Comparison of ENCODE assay signal across 10 cellular contexts in the genomic region with DNA sequence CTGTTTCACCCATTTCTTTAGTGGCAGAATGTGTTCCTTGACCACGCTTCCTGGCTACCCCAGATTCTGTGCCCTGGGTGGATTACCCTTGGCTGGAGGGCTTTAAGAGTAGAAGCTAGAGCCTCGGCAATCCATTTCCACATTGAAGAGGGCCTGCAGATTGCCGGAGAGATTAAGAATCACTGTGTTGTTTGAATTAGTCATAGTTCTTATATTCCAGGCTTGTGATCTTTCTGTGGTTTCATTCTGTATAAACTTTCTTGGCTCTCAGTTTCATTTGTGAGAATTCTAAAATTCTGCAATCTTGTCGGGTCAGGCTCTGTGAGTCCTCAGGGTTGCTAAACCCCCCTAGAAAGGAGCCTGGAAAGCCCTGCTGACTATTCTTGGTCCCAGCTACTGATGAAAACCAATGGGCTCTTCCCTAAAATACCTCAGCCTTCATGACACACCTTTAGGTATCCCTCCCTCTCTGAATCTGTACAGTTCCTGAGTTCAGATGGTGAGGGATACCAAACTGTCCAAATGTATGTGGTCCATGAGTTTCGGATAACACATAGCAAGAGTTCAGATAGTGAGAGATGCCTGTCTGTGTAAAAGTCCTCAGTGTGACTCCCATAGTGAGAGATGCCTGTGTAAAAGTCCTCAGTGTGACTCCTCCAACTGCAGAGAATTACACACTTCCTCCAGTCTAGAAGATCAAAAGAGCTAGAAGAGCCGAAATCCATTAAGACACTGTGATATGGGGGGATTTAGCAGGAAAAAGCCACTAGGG. TPM values are rescaled to one million over a fixed set of nuclear protein-coding genes. Genes with fewer than 3 reads are reported as not detected.
A peak's percentile ranks its signal among the peaks of the same experiment; 100 is the strongest.
DNase-seq lines count a peak whose midpoint lies in the region; ATAC-seq and TF ChIP-seq lines count a peak whose summit lies in the region.
"Had no signal": no experiment of that assay in that cellular context is flagged by ENCODE, and none has a peak within 500 bp of the region (broad histone marks: within the 10 kb centered on the region; RNA-seq: fewer than 3 reads in every experiment).

No MANE protein-coding gene starts in this region.

- H2AFZ ChIP-seq in PC-3 (ENCODE audit: low read length) (no peak overlapping the region), mammary epithelial cell (ENCODE audit: low read depth, low read length) (peak overlapping the region; percentile 4)

- H4K20me1 ChIP-seq in PC-3 (ENCODE audit: low read length) (no peaks in the 10 kb centered on the region), mammary epithelial cell (ENCODE audit: insufficient read depth, low read length) (no peaks in the 10 kb centered on the region)

- intact Hi-C loops in PC-3 (cut with micrococcal nuclease) = loop anchor here (5.0 kb wide), 1 partner anchor 107 kb away; no protein-coding TSS in a partner anchor
- intact Hi-C loops in mammary epithelial cell (cut with micrococcal nuclease) = loop anchor here (5.0 kb wide), 1 partner anchor 107 kb away; no protein-coding TSS in a partner anchor
- intact Hi-C loops in sigmoid colon (cut with DNase I) = loop anchor here (5.0 kb wide), 2 partner anchors 53 to 87 kb away; a partner anchor contains a TSS

- ATAC-seq in PC-3 (peak; percentile 42), GM18873 (IDR thresholded peaks at IDR 0.05; ENCODE audit: low FRiP score, unreplicated experiment) (no peak)

- no peaks in the 10 kb centered on the region for H3K27me3 ChIP-seq in PC-3 (ENCODE audit: low read length)
- H3K27me3 ChIP-seq in mammary epithelial cell (ENCODE audit: insufficient read depth, low read length) = no peaks in the 10 kb centered on the region
- H3K27me3 ChIP-seq in sigmoid colon = no peaks in the 10 kb centered on the region

- no peak for TF ChIP-seq POLR2A in sigmoid colon (IDR thresholded peaks at IDR 0.05)

- H3K36me3 Mint-ChIP-seq in osteocyte (ENCODE audit: unreplicated experiment) = peaks cover under 1% of the 10 kb centered on the region

- peak overlapping the region; percentile 76 for H3K27ac Mint-ChIP-seq in osteocyte (ENCODE audit: unreplicated experiment)
- H3K27ac Mint-ChIP-seq: nephron progenitor cell had no signal

- H3K27me3 Mint-ChIP-seq in osteocyte (ENCODE audit: unreplicated experiment) = no peaks in the 10 kb centered on the region

- in situ Hi-C loops in mammary epithelial cell (cut with MboI; ENCODE audit: low sequenced_read_pairs in 2 of 2) = no loop called here

- no peaks in the 10 kb centered on the region for H3K9me2 ChIP-seq in PC-3 (replicated peaks; ENCODE audit: low read length)

- no peak overlapping the region for H3K4me3 ChIP-seq in PC-3 (ENCODE audit: low read length)
- H3K4me3 ChIP-seq in mammary epithelial cell (replicated peaks in 1 of 3; ENCODE audit: insufficient read depth in 1 of 3, low read depth in 2 of 3, low read length in 3 of 3) = no peak overlapping the region
- H3K4me3 ChIP-seq in sigmoid colon = no peak overlapping the region

- H3K4me1 ChIP-seq in PC-3 (ENCODE audit: insufficient read depth, low read length) (peaks cover 16% of the 10 kb centered on the region), mammary epithelial cell (ENCODE audit: insufficient read depth, low read length) (peaks cover 17% of the 10 kb centered on the region), sigmoid colon (peaks cover 0 to 4% (median 0%) of the 10 kb centered on the region in 4 donors)

- H3K4me2 ChIP-seq in PC-3 (ENCODE audit: low read length) (peak overlapping the region; percentile 63), mammary epithelial cell (ENCODE audit: insufficient read depth, low read depth, low read length) (peak overlapping the region; percentile 7)

- POLR2A ChIA-PET in PC-3 (lab: Charles Lee; ENCODE audit: unreplicated experiment) = no interaction called here

- BruUV-seq in PC-3 (replicated peaks; lab: Mats Ljungman, UMichigan) (no TSS peak), mammary epithelial cell (replicated peaks; lab: Mats Ljungman, UMichigan) (no TSS peak)

- CTCF ChIA-PET in PC-3 (lab: Charles Lee) = no interaction called here
- CTCF ChIA-PET in mammary epithelial cell (lab: Charles Lee; ENCODE audit: low non-redundant PET) = no interaction called here

- H3K9me3 Mint-ChIP-seq in osteocyte (ENCODE audit: unreplicated experiment) = no peaks in the 10 kb centered on the region

- H3K36me3 ChIP-seq in PC-3 (ENCODE audit: low read depth, low read length) (no peaks in the 10 kb centered on the region), mammary epithelial cell (ENCODE audit: insufficient read depth, low read length) (no peaks in the 10 kb centered on the region), sigmoid colon (peaks cover 0 to 12% (median 0%) of the 10 kb centered on the region in 4 donors)

- H3F3A ChIP-seq in PC-3 (ENCODE audit: low read length, unreplicated experiment) = no peaks in the 10 kb centered on the region

- H3K9ac ChIP-seq in PC-3 (ENCODE audit: low read length) (no peak overlapping the region), mammary epithelial cell (ENCODE audit: insufficient read depth, low read length) (no peak overlapping the region)

- 69% methylated on average over 6 of the region's 6 CpGs for WGBS in mammary epithelial cell (ENCODE audit: low coverage, missing lambda C conversion rate)
- 75 to 84% methylated on average over 6 of the region's 6 CpGs for WGBS in sigmoid colon, 2 donors

- TF ChIP-seq EP300 in sigmoid colon (IDR thresholded peaks at IDR 0.05) = no peak

- TF ChIP-seq CTCF in PC-3 (conservative IDR thresholded peaks at IDR 0.05; ENCODE audit: low read depth, low read length) (no peak), mammary epithelial cell (conservative IDR thresholded peaks at IDR 0.05 in 1 of 2, IDR thresholded peaks at IDR 0.05 in 1 of 2; ENCODE audit: extremely low read depth in 1 of 2, insufficient read depth in 1 of 2, low read depth in 1 of 2, low read length in 2 of 2) (no peak), osteocyte (IDR thresholded peaks at IDR 0.05) (no peak), sigmoid colon (IDR thresholded peaks at IDR 0.05) (no peak)

- H3K9me3 ChIP-seq in PC-3 (ENCODE audit: low read length) (no peaks in the 10 kb centered on the region), mammary epithelial cell (replicated peaks; ENCODE audit: insufficient read depth, low read length) (no peaks in the 10 kb centered on the region), sigmoid colon (no peaks in the 10 kb centered on the region)

- peak; percentile 62 for DNase-seq in COLO829 (ENCODE audit: low spot score)
- DNase-seq in PC-3 = peak; percentile 46
- DNase-seq in mammary epithelial cell = peak; percentile 85
- DNase-seq in osteocyte (ENCODE audit: extremely low spot score, unreplicated experiment) = no peak
- DNase-seq in medulla oblongata (ENCODE audit: extremely low spot score) = no peak
- DNase-seq in NCI-H446 (lab: John Stamatoyannopoulos, UW) = no peak
- no peak for DNase-seq in sigmoid colon
- DNase-seq: NCI-H2081, nephron progenitor cell had no signal

- dilution Hi-C loops in mammary epithelial cell (cut with HindIII; ENCODE audit: low sequenced_read_pairs) = no loop called here

- H3K4me1 Mint-ChIP-seq in osteocyte (ENCODE audit: unreplicated experiment) = peaks cover 36% of the 10 kb centered on the region
- H3K4me1 Mint-ChIP-seq: nephron progenitor cell had no signal

- H3K4me3 Mint-ChIP-seq in osteocyte (ENCODE audit: unreplicated experiment) = peak overlapping the region; percentile 18
- H3K4me3 Mint-ChIP-seq: nephron progenitor cell had no signal

- H3K27ac ChIP-seq in PC-3 (ENCODE audit: low read length) (peak overlapping the region; percentile 23), mammary epithelial cell (ENCODE audit: insufficient read depth, low read depth, low read length) (peak overlapping the region; percentile 0), sigmoid colon (peak overlapping the region in 1 of 4 donors; percentile 25)

- H3K79me2 ChIP-seq in PC-3 (ENCODE audit: low read length) (no peaks in the 10 kb centered on the region), mammary epithelial cell (ENCODE audit: insufficient read depth, low read length) (no peaks in the 10 kb centered on the region)

RNA-seq across cellular contexts. Expression of a gene that starts 4.3 kb away (rescaled TPM):
- total RNA-seq in PC-3 (2014; rRNA removed) (7.1 and 7.9 TPM in 2 replicates), mammary epithelial cell (10 to 100 TPM in 1 of 2 donors, 1 to 10 TPM in 1; 7.7 to 25.5 TPM), osteocyte (30.6 and 32.1 TPM in 2 replicates), sigmoid colon (10 to 100 TPM; 29.6 to 52.1 (median 37.5) TPM)
- polyA plus RNA-seq in mammary epithelial cell (8.9 TPM), sigmoid colon (10 to 100 TPM; 20.1 to 36.8 (median 20.4) TPM)
- polyA minus RNA-seq in mammary epithelial cell = not detected

RNA-seq across cellular contexts. Expression of a gene that starts 56.0 kb away (rescaled TPM):
- total RNA-seq in PC-3 (2014; rRNA removed) (2.7 and 3.9 TPM in 2 replicates), mammary epithelial cell (10 to 100 TPM in 1 of 2 donors, 1 to 10 TPM in 1; 8.1 to 10.2 TPM), osteocyte (8.2 and 9.4 TPM in 2 replicates), sigmoid colon (10 to 100 TPM in 3 of 4 donors, 1 to 10 TPM in 1; 7.5 to 12.5 (median 11.2) TPM)
- polyA plus RNA-seq in mammary epithelial cell (2.2 TPM), sigmoid colon (1 to 10 TPM; 3.6 to 4.9 (median 4.9) TPM)
- polyA minus RNA-seq in mammary epithelial cell = 4.1 TPM

RNA-seq across cellular contexts. Expression of a gene that starts 56.2 kb away (rescaled TPM):
- 1.8 and 2.0 TPM in 2 replicates for total RNA-seq in PC-3 (2014; rRNA removed)
- total RNA-seq in mammary epithelial cell = 1 to 10 TPM; 5.7 to 8.0 TPM
- polyA plus RNA-seq in mammary epithelial cell = 3.6 TPM
- 1.6 TPM for polyA minus RNA-seq in mammary epithelial cell
- 7.4 and 8.3 TPM in 2 replicates for total RNA-seq in osteocyte
- total RNA-seq in sigmoid colon = 100 to 1,000 TPM; 121 to 180 (median 150) TPM
- 10 to 100 TPM in 1 of 3 donors, 1 to 10 TPM in 2; 5.5 to 15.6 (median 7.2) TPM for polyA plus RNA-seq in sigmoid colon

Comparison
In these comparisons a context has a peak if more than half of its experiments do, and no peak if none do; other contexts are left out.
1. DNase-seq: peak in COLO829 (single experiment), PC-3 (single experiment) and mammary epithelial cell (single experiment); none in osteocyte (single experiment), medulla oblongata (single experiment), NCI-H446 (0 of 2) and sigmoid colon (single experiment).
2. RNA of a gene that starts 56.2 kb away (total RNA-seq): 121 to 180 TPM in sigmoid colon; 7.4 to 8.3 TPM in osteocyte, 5.7 to 8.0 TPM in mammary epithelial cell and 1.8 to 2.0 TPM in PC-3; every median in the first group is over 10 times any median in the second.